8 cellular contexts compared by ENCODE assay signal in genomic region chr1:75742060-75742459, GRCh38. TPM values are rescaled to one million over a fixed set of nuclear protein-coding genes. Genes with fewer than 3 reads are reported as not detected.
DNase-seq lines count a peak whose midpoint lies in the region; ATAC-seq and TF ChIP-seq lines count a peak whose summit lies in the region.
"Not testable (repeated sequence)": the region's sequence is repeated elsewhere in the genome, so short reads cannot be mapped to it uniquely, and the experiment has no call there.
"Had no signal": no experiment of that assay in that cellular context is flagged by ENCODE, and none has a peak within 500 bp of the region (broad histone marks: within the 10 kb centered on the region; RNA-seq: fewer than 3 reads in every experiment).

No MANE protein-coding gene starts in this region.

- H3K27ac Mint-ChIP-seq in WTC11, result not testable (repeated sequence)
- H3K27ac Mint-ChIP-seq in neural crest cell (ENCODE audit: unreplicated experiment), result peak overlapping the region; percentile 60
- H3K27ac Mint-ChIP-seq in stimulated activated naive CD8-positive, alpha-beta T cell treated with anti-CD3 and anti-CD28 coated beads, Interleukin-15, amount 100 ng/mL, for 72 hours, result peak overlapping the region; percentile 76 to 80

- H3K4me3 Mint-ChIP-seq in WTC11; neural crest cell; stimulated activated naive CD8-positive, alpha-beta T cell treated with anti-CD3 and anti-CD28 coated beads, Interleukin-15, amount 100 ng/mL, for 72 hours: not testable (repeated sequence)

- ATAC-seq in WTC11, result peak; percentile 57
- ATAC-seq in stimulated activated naive CD8-positive, alpha-beta T cell treated with anti-CD3 and anti-CD28 coated beads, Interleukin-15, amount 100 ng/mL, for 72 hours, result not testable (repeated sequence)

- not testable (repeated sequence) for H3K4me3 ChIP-seq in HUES6 (ENCODE audit: low read depth, low read length)

- POLR2A ChIA-PET in WTC11 (lab: Charles Lee), result not testable (repeated sequence)

- H3K9me3 Mint-ChIP-seq in WTC11; neural crest cell; stimulated activated naive CD8-positive, alpha-beta T cell treated with anti-CD3 and anti-CD28 coated beads, Interleukin-15, amount 100 ng/mL, for 72 hours: not testable (repeated sequence)

- peaks cover 48% of the 10 kb centered on the region for H3K36me3 ChIP-seq in HUES6 (ENCODE audit: control insufficient read depth, insufficient read depth, low read length)

- DNase-seq in EH (ENCODE audit: low read depth), result peak; percentile 16
- not testable (repeated sequence) for DNase-seq in WTC11 (ENCODE audit: low spot score); neural crest cell (ENCODE audit: low read depth, low spot score); stimulated activated naive CD8-positive, alpha-beta T cell treated with anti-CD3 and anti-CD28 coated beads, Interleukin-15, amount 100 ng/mL, for 72 hours
- peak; percentile 24 for DNase-seq in foreskin melanocyte
- peak; percentile 93 for DNase-seq in islet precursor cell

- not testable (repeated sequence) for TF ChIP-seq CTCF in WTC11 (IDR thresholded peaks at IDR 0.05); neural crest cell (conservative IDR thresholded peaks at IDR 0.05)

- H3K36me3 Mint-ChIP-seq in WTC11, result peaks cover 14% of the 10 kb centered on the region; the same call in 1 of the 2 replicates
- not testable (repeated sequence) for H3K36me3 Mint-ChIP-seq in neural crest cell (ENCODE audit: low read depth)

- H3K9me3 ChIP-seq in HUES6 (ENCODE audit: control insufficient read depth, insufficient read depth, low read depth, low read length), result not testable (repeated sequence)

- H3K27me3 ChIP-seq in HUES6 (ENCODE audit: control insufficient read depth, insufficient read depth, low read length), result not testable (repeated sequence)

- H3K27me3 Mint-ChIP-seq in WTC11 (ENCODE audit: low read depth); neural crest cell (ENCODE audit: low read depth); stimulated activated naive CD8-positive, alpha-beta T cell treated with anti-CD3 and anti-CD28 coated beads, Interleukin-15, amount 100 ng/mL, for 72 hours: not testable (repeated sequence)

- CTCF ChIA-PET in WTC11 (lab: Charles Lee), result not testable (repeated sequence)

- H3K9ac ChIP-seq in HUES6 (ENCODE audit: low read length), result peak overlapping the region; percentile 50

- H3K27ac ChIP-seq in HUES6 (ENCODE audit: low read depth, low read length), result not testable (repeated sequence)

- H3K4me1 Mint-ChIP-seq in WTC11; neural crest cell; stimulated activated naive CD8-positive, alpha-beta T cell treated with anti-CD3 and anti-CD28 coated beads, Interleukin-15, amount 100 ng/mL, for 72 hours: not testable (repeated sequence)

- not testable (repeated sequence) for H3K4me1 ChIP-seq in HUES6 (ENCODE audit: control insufficient read depth, insufficient read depth, low read length)

RNA-seq across cellular contexts. Expression of gene ACADM, which starts 17.6 kb away (rescaled TPM):
- total RNA-seq in WTC11 (2021) (36.6 to 37.9 TPM (median 37.6 TPM) in 3 replicates), neural crest cell (55.6 and 59.5 TPM in 2 replicates)

RNA-seq across cellular contexts. Expression of gene RABGGTB, which starts 44.0 kb away (rescaled TPM):
- total RNA-seq in WTC11 (2021), result 102 to 139 TPM (median 112 TPM) in 3 replicates
- 111 and 116 TPM in 2 replicates for total RNA-seq in neural crest cell

RNA-seq across cellular contexts. Expression of gene MSH4, which starts 54.6 kb away (rescaled TPM):
- total RNA-seq in WTC11 (2021) (0.27 to 0.33 TPM (median 0.30 TPM) in 3 replicates), neural crest cell (0.34 and 0.56 TPM in 2 replicates)
- total RNA-seq: G401 had no signal
